ENCODE assay signal across 27 cellular contexts in the genomic region with DNA sequence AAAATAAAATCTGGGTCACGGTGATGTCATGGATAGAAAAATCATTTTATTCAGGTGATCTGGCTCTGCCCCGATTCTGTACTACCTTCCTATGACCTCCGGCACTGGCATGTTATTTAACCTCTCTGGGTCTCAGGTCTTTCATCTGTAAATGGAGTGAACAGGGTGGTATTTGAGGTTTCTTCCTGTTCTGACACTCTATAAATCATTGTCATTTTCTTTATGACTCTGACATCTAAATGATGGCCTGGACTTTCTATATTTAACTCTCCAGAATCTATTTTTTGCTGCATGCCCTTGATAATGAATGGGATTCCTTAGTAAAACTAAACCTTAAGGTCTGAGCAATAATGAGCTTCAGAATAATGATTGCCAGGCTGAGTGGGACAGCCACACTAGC.
"Had no signal": no experiment of that assay in that cellular context is flagged by ENCODE, and none has a peak within 500 bp of the region (broad histone marks: within the 10 kb centered on the region; RNA-seq: fewer than 3 reads in every experiment).

No MANE protein-coding gene starts in this region.

- H3K9me3 ChIP-seq: adrenal gland, breast epithelium, colonic mucosa had no signal

- H3K27me3 ChIP-seq: adrenal gland, breast epithelium, cardiac muscle cell, colonic mucosa had no signal

- H3K4me1 ChIP-seq: adrenal gland, breast epithelium, colonic mucosa had no signal

- FAIRE-seq: endometrium, endothelial cell of umbilical vein, frontal cortex had no signal

- ATAC-seq: activated CD4-positive, CD25-positive, alpha-beta regulatory T cell treated with anti-CD3 and anti-CD28 coated beads, Interleukin-2, amount 50 U/mL, for 24 hours; activated CD8-positive, alpha-beta T cell treated with anti-CD3 and anti-CD28 coated beads for 36 hours; activated naive CD8-positive, alpha-beta T cell treated with anti-CD3 and anti-CD28 coated beads, Interleukin-2, amount 50 U/mL, for 24 hours; T-helper 17 cell had no signal

- H3K36me3 ChIP-seq: adrenal gland, breast epithelium, cardiac muscle cell, colonic mucosa, WERI-Rb-1 had no signal

- DNase-seq: activated B cell treated with CpG ODN at 0.5 μM for 24 hours; activated CD4-positive, alpha-beta T cell treated with anti-CD3 and anti-CD28 coated beads for 48 hours; activated CD4-positive, alpha-beta T cell treated with anti-CD3 and anti-CD28 coated beads, Interleukin-2, amount 50 U/mL, for 1 hour; activated CD4-positive, alpha-beta T cell treated with anti-CD3 and anti-CD28 coated beads, Interleukin-2, amount 50 U/mL, for 48 hours; activated CD8-positive, alpha-beta memory T cell treated with anti-CD3 and anti-CD28 coated beads for 24 hours; activated CD8-positive, alpha-beta T cell treated with anti-CD3 and anti-CD28 coated beads for 36 hours; activated effector memory CD4-positive, alpha-beta T cell treated with anti-CD3 and anti-CD28 coated beads, Interleukin-2, amount 50 U/mL, for 16 hours; activated naive CD4-positive, alpha-beta T cell treated with anti-CD3 and anti-CD28 coated beads for 36 hours; activated naive CD8-positive, alpha-beta T cell treated with anti-CD3 and anti-CD28 coated beads for 36 hours; activated naive CD8-positive, alpha-beta T cell treated with anti-CD3 and anti-CD28 coated beads, Interleukin-2, amount 50 U/mL, for 24 hours; activated T-cell treated with anti-CD3 and anti-CD28 coated beads, Interleukin-2, amount 50 U/mL, for 48 hours; adrenal gland; aorta; central memory CD4-positive, alpha-beta T cell; cerebellar nuclear complex; colonic mucosa; effector CD8-positive, alpha-beta T cell; foreskin fibroblast; T-helper 17 cell; T1000; WERI-Rb-1 had no signal

- H3K4me3 ChIP-seq: adrenal gland, breast epithelium, cardiac muscle cell, colonic mucosa had no signal

- H3K27ac ChIP-seq: adrenal gland, cardiac muscle cell, colonic mucosa, WERI-Rb-1 had no signal
